ENCODE assay signal across 8 cellular contexts in genomic region chr11:57277845-57278720, GRCh38.
A peak's percentile ranks its signal among the peaks of the same experiment; 100 is the strongest.
DNase-seq lines count a peak whose midpoint lies in the region; ATAC-seq and TF ChIP-seq lines count a peak whose summit lies in the region.

No MANE protein-coding gene starts in this region.

- H3K9me2 ChIP-seq in DOHH2 (replicated peaks; ENCODE audit: control insufficient read depth, low read length): no peaks in the 10 kb centered on the region

- H4K20me1 ChIP-seq in DOHH2 (ENCODE audit: control insufficient read depth, insufficient read depth, low read depth, low read length) (no peaks in the 10 kb centered on the region), KMS-11 (ENCODE audit: insufficient read depth) (no peaks in the 10 kb centered on the region)

- peaks cover 34% of the 10 kb centered on the region for H3K27me3 ChIP-seq in DOHH2 (ENCODE audit: control insufficient read depth, low read length)
- H3K27me3 ChIP-seq in KMS-11 (ENCODE audit: insufficient read depth, low read depth): no peaks in the 10 kb centered on the region
- no peaks in the 10 kb centered on the region for H3K27me3 ChIP-seq in brain microvascular endothelial cell (replicated peaks)
- H3K27me3 ChIP-seq in effector memory CD4-positive, alpha-beta T cell (replicated peaks; ENCODE audit: control insufficient read depth, insufficient read depth, low read length, poor library complexity, severe bottlenecking): peaks cover 2% of the 10 kb centered on the region

- in situ Hi-C loops in brain microvascular endothelial cell (cut with HindIII; ENCODE audit: low pct_ligation_motif_present, low sequenced_read_pairs): no loop called here

- H3K79me2 ChIP-seq in DOHH2 (ENCODE audit: control insufficient read depth, low read length) (no peaks in the 10 kb centered on the region), KMS-11 (ENCODE audit: insufficient read depth, low read depth) (no peaks in the 10 kb centered on the region)

- H3K4me1 ChIP-seq in DOHH2 (ENCODE audit: control insufficient read depth, low read length) (no peaks in the 10 kb centered on the region), KMS-11 (ENCODE audit: low read depth, poor library complexity, severe bottlenecking) (no peaks in the 10 kb centered on the region)
- no peaks in the 10 kb centered on the region for H3K4me1 ChIP-seq in effector memory CD4-positive, alpha-beta T cell (ENCODE audit: control insufficient read depth, insufficient read depth, low read length, poor library complexity, severe bottlenecking)

- peak; percentile 85 for ATAC-seq in GM21515 (IDR thresholded peaks at IDR 0.05; ENCODE audit: unreplicated experiment)

- no peak overlapping the region for H3K9ac ChIP-seq in KMS-11

- peak; percentile 75 for DNase-seq in RKO (ENCODE audit: low spot score)
- peak; percentile 80 for DNase-seq in brain microvascular endothelial cell
- peak; percentile 88 for DNase-seq in iris pigment epithelial cell (ENCODE audit: low read depth)
- DNase-seq in stimulated activated CD4-positive, alpha-beta T cell treated with anti-CD3 and anti-CD28 coated beads, Interleukin-12 subunit alpha, Interleukin-12 subunit beta, amount 100 ng/mL, for 4 hours: peak; percentile 18
- DNase-seq in effector memory CD4-positive, alpha-beta T cell: no peak

- no peak overlapping the region for H3K27ac ChIP-seq in DOHH2 (ENCODE audit: low read depth, low read length)
- H3K27ac ChIP-seq in KMS-11: no peak overlapping the region
- peak overlapping the region; percentile 68 for H3K27ac ChIP-seq in brain microvascular endothelial cell
- H3K27ac ChIP-seq in effector memory CD4-positive, alpha-beta T cell (ENCODE audit: insufficient read depth, low read length, poor library complexity, severe bottlenecking): no peak overlapping the region

- no peak overlapping the region for H3K4me2 ChIP-seq in DOHH2 (ENCODE audit: low read length)
- H3K4me2 ChIP-seq in KMS-11: no peak overlapping the region

- 0 out of 2 replicates have a peak overlapping the region, but pooled peaks have one; percentile 27 for H2AFZ ChIP-seq in KMS-11 (ENCODE audit: low read depth)

- H3K9me3 ChIP-seq in DOHH2 (ENCODE audit: control insufficient read depth, insufficient read depth, low read length): no peaks in the 10 kb centered on the region
- no peaks in the 10 kb centered on the region for H3K9me3 ChIP-seq in effector memory CD4-positive, alpha-beta T cell (ENCODE audit: control insufficient read depth, low read length)

- H3K4me3 ChIP-seq in DOHH2 (ENCODE audit: low read length) (no peak overlapping the region), KMS-11 (IDR thresholded peaks at IDR 0.05; ENCODE audit: insufficient read depth, low read depth, low read length) (no peak overlapping the region), brain microvascular endothelial cell (ENCODE audit: low read depth, low read length) (peak overlapping the region; percentile 32)
- H3K4me3 ChIP-seq in effector memory CD4-positive, alpha-beta T cell (ENCODE audit: insufficient read depth, low read depth, low read length, poor library complexity, severe bottlenecking): no peak overlapping the region

- H3F3A ChIP-seq in DOHH2 (ENCODE audit: control insufficient read depth, insufficient read depth): no peaks in the 10 kb centered on the region

- TF ChIP-seq CTCF in DOHH2 (IDR thresholded peaks at IDR 0.05; ENCODE audit: low read depth, low read length, poor library complexity, severe bottlenecking) (peak; percentile 91), KMS-11 (conservative IDR thresholded peaks at IDR 0.05; ENCODE audit: low read depth, low read length) (peak; percentile 87), brain microvascular endothelial cell (IDR thresholded peaks at IDR 0.05; ENCODE audit: low read depth, low read length, missing control alignments) (peak; percentile 92)

- H3K36me3 ChIP-seq in DOHH2 (ENCODE audit: control insufficient read depth, low read length): no peaks in the 10 kb centered on the region
- H3K36me3 ChIP-seq in KMS-11 (ENCODE audit: insufficient read depth): no peaks in the 10 kb centered on the region
- H3K36me3 ChIP-seq in brain microvascular endothelial cell (replicated peaks): no peaks in the 10 kb centered on the region
- H3K36me3 ChIP-seq in effector memory CD4-positive, alpha-beta T cell (ENCODE audit: control insufficient read depth, insufficient read depth, low read length): no peaks in the 10 kb centered on the region

Comparison
In these comparisons a context has a peak if more than half of its experiments do, and no peak if none do; other contexts are left out.
1. DNase-seq: peak in RKO (single experiment), brain microvascular endothelial cell (single experiment), iris pigment epithelial cell (single experiment) and stimulated activated CD4-positive, alpha-beta T cell treated with anti-CD3 and anti-CD28 coated beads, Interleukin-12 subunit alpha, Interleukin-12 subunit beta, amount 100 ng/mL, for 4 hours (single experiment); none in effector memory CD4-positive, alpha-beta T cell (0 of 3).
2. Peak in every context shown above with its lines, with median percentiles within 50 percentile points of each other: CTCF ChIP-seq.